In the genomic region with DNA sequence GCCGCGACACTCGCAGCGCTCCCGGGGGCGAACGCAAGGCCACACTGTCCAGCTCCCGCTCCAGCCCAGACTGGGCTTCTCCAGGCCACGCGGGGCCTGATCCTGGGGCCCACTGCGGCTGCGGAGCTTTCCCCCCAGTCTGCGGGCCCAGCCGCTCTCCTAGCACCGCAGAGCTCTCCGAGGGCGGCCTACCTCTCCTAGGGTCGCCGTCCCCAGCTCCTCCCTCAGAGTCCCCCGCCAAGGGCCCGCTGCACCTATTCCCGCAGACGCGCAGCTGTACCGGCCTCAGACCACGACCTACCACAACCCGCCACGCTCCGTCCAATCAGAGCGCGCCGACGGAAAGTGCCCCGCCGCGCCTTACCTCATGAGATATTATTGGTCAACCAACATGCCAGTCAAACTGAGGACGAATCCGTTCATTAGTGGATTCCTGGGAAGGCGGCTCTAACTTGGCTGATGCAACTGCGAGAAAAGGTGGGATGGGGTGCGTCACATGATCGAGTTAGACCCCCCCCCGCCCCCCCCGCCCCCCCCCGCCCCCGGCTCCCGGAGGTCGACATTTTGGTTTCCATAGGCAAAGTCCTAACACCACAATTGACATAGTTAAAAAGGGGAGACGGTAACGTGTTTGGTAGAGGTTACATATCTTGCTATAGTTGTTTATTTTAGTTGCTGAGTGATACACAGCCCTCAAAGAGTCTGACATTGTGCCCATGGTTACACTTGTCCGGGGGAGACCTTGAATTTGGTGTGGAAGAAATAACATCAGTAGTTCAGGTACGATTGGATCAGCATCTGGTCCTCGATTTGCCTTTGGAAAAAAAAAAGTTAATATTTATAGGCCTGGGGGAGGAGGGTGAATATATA, we compare ENCODE assay signal across 8 cellular contexts. TPM values are rescaled to one million over a fixed set of nuclear protein-coding genes. Genes with fewer than 3 reads are reported as not detected.
A peak's percentile ranks its signal among the peaks of the same experiment; 100 is the strongest.
DNase-seq lines count a peak whose midpoint lies in the region; ATAC-seq and TF ChIP-seq lines count a peak whose summit lies in the region.

Gene AARS1, minus strand, starts transcription at position 278 of the 870 bp plus-strand sequence. CDS start 6,743 bp downstream, outside the sequence.

- H3K4me1 Mint-ChIP-seq in activated CD4-positive, alpha-beta T cell treated with anti-CD3 and anti-CD28 coated beads for 36 hours: peaks cover 37% of the 10 kb centered on the region

- no peaks in the 10 kb centered on the region for H3K9me3 Mint-ChIP-seq in activated CD4-positive, alpha-beta T cell treated with anti-CD3 and anti-CD28 coated beads for 36 hours (ENCODE audit: low read depth)

- H3K4me3 Mint-ChIP-seq in activated CD4-positive, alpha-beta T cell treated with anti-CD3 and anti-CD28 coated beads for 36 hours: peak within 1 kb of the TSS; percentile 92

- intact Hi-C loops in activated CD4-positive, alpha-beta T cell treated with anti-CD3 and anti-CD28 coated beads for 36 hours (cut with DNase I, micrococcal nuclease): loop anchor here (1.0 to 5.0 kb wide), 12 partner anchors 10 to 513 kb away; partner anchors contain the start of genes DDX19A (in 2 of the 2), DDX19B (in 1 of the 2), FCSK (in 1 of the 2) and PDPR (in 1 of the 2)

- H3K4me3 ChIP-seq in choroid plexus epithelial cell (ENCODE audit: low read depth, low read length): peak within 1 kb of the TSS; percentile 92

- DNase-seq in AML-193 (lab: John Stamatoyannopoulos, UW): peak; percentile 92 to 96
- DNase-seq in NCI-H510A treated with DMSO at 0.1 percent for 48 hours (lab: John Stamatoyannopoulos, UW): peak; percentile 94
- peak; percentile 96 for DNase-seq in activated CD4-positive, alpha-beta T cell treated with anti-CD3 and anti-CD28 coated beads for 36 hours
- DNase-seq in choroid plexus epithelial cell (ENCODE audit: low read depth): peak; percentile 100
- peak; percentile 98 for DNase-seq in kidney glomerular epithelial cell (lab: John Stamatoyannopoulos, UW)
- peak; percentile 85 to 86 for DNase-seq in stimulated activated CD4-positive, alpha-beta T cell treated with anti-CD3 and anti-CD28 coated beads, Interleukin-1b, Interleukin-23, amount 100 ng/mL, for 1 hour (ENCODE audit: low read depth in 2 of 2)

- H3K27ac Mint-ChIP-seq in activated CD4-positive, alpha-beta T cell treated with anti-CD3 and anti-CD28 coated beads for 36 hours: peak within 1 kb of the TSS; percentile 96

- TF ChIP-seq POLR2A in GM19193 (IDR thresholded peaks at IDR 0.05; ENCODE audit: extremely low read depth, insufficient read depth, insufficient read length): peak; percentile 97

- peak; percentile 93 for ATAC-seq in HG03439 (IDR thresholded peaks at IDR 0.05; ENCODE audit: unreplicated experiment)
- peak; percentile 99 for ATAC-seq in activated CD4-positive, alpha-beta T cell treated with anti-CD3 and anti-CD28 coated beads for 36 hours

- no peaks in the 10 kb centered on the region for H3K27me3 Mint-ChIP-seq in activated CD4-positive, alpha-beta T cell treated with anti-CD3 and anti-CD28 coated beads for 36 hours

- H3K36me3 Mint-ChIP-seq in activated CD4-positive, alpha-beta T cell treated with anti-CD3 and anti-CD28 coated beads for 36 hours (ENCODE audit: low read depth): peaks cover 23% of the 10 kb centered on the region

- POLR2A ChIA-PET in activated CD4-positive, alpha-beta T cell treated with anti-CD3 and anti-CD28 coated beads for 36 hours (lab: Charles Lee): interaction anchor here (0.6 to 2.8 kb wide), 10 partner anchors 10 to 527 kb away, joined by 3 to 21 read pairs (median 6); partner anchors contain the start of genes COG4, DDX19A, DDX19B and EXOSC6

- no peak for TF ChIP-seq CTCF in choroid plexus epithelial cell (conservative IDR thresholded peaks at IDR 0.05; ENCODE audit: low read depth, low read length)

- CTCF ChIA-PET in activated CD4-positive, alpha-beta T cell treated with anti-CD3 and anti-CD28 coated beads for 36 hours (lab: Charles Lee): interaction anchor here (0.6 to 1.8 kb wide), 7 partner anchors 22 to 454 kb away, joined by 3 to 6 read pairs (median 4); partner anchors contain the start of genes DDX19A and EXOSC6

RNA-seq across cellular contexts. Expression of gene AARS1, which starts in this region (rescaled TPM):
- 100 to 1,000 TPM; 180 to 189 TPM for total RNA-seq in activated CD4-positive, alpha-beta T cell treated with anti-CD3 and anti-CD28 coated beads for 36 hours

Comparison
In these comparisons a context has a peak if more than half of its experiments do, and no peak if none do; other contexts are left out.
1. Peak in every context shown above with its lines: DNase-seq, ATAC-seq and H3K4me3 ChIP-seq.